20 cellular contexts compared by ENCODE assay signal in the genomic region with DNA sequence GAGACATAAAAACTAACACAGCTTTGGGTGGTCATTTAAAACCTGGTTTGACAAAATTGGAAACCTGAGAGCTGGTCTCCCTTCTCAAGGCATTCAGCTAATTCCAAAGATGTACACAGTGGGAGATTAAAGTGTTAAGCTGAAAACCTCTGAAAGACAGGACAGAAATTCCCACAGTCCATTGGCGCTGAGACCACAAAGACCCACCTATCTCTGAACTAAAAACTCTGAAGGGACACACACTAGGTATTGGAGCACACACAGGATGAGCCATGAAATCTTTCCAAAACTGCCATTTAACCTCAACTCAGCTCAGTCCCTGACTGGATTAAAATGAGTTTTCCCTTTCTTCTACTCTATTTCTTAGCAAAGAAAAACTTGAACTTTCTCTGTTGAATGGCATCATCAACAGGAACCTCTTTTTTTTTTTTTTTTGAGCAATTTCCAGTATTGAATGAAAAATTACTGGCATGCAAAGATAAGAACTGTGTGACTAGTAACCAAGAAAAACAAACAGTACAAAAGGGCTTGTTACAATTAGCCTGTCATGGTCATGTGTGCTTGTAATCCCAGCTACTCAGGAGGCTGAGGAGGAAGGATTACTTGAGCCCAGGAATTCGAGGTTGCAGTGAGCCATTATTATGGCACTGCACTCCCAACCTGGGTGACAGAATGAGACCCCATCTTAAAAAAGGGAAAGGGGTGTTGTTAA.
DNase-seq lines count a peak whose midpoint lies in the region; ATAC-seq, FAIRE-seq and TF ChIP-seq lines count a peak whose summit lies in the region.
"Had no signal": no experiment of that assay in that cellular context is flagged by ENCODE, and none has a peak within 500 bp of the region (broad histone marks: within the 10 kb centered on the region; RNA-seq: fewer than 3 reads in every experiment).

No MANE protein-coding gene starts in this region.

- H3K4me3 ChIP-seq in mammary epithelial cell (replicated peaks in 1 of 3; ENCODE audit: insufficient read depth in 1 of 3, low read depth in 2 of 3, low read length in 3 of 3) = no peak overlapping the region
- no peak overlapping the region for H3K4me3 ChIP-seq in brain microvascular endothelial cell (ENCODE audit: low read depth, low read length)
- no peak overlapping the region for H3K4me3 ChIP-seq in upper lobe of left lung
- H3K4me3 ChIP-seq: PC-9 had no signal

- POLR2A ChIA-PET in MCF 10A (lab: Yijun Ruan, JAX) = no interaction called here

- H2AFZ ChIP-seq in mammary epithelial cell (ENCODE audit: low read depth, low read length) = no peak overlapping the region
- H2AFZ ChIP-seq: PC-9 had no signal

- H3K27me3 ChIP-seq in mammary epithelial cell (ENCODE audit: insufficient read depth, low read length) = peaks cover 2% of the 10 kb centered on the region
- no peaks in the 10 kb centered on the region for H3K27me3 ChIP-seq in brain microvascular endothelial cell (replicated peaks)
- no peaks in the 10 kb centered on the region for H3K27me3 ChIP-seq in upper lobe of left lung

- dilution Hi-C loops in mammary epithelial cell (cut with HindIII; ENCODE audit: low sequenced_read_pairs) = no loop called here

- H3K36me3 Mint-ChIP-seq in MCF 10A (ENCODE audit: insufficient read depth, unreplicated experiment) = no peaks in the 10 kb centered on the region
- no peaks in the 10 kb centered on the region for H3K36me3 Mint-ChIP-seq in type B pancreatic cell

- no peaks in the 10 kb centered on the region for H3K36me3 ChIP-seq in mammary epithelial cell (ENCODE audit: insufficient read depth, low read length)
- no peaks in the 10 kb centered on the region for H3K36me3 ChIP-seq in brain microvascular endothelial cell (replicated peaks)
- H3K36me3 ChIP-seq in upper lobe of left lung = no peaks in the 10 kb centered on the region
- H3K36me3 ChIP-seq: WERI-Rb-1 had no signal

- H4K20me1 ChIP-seq in mammary epithelial cell (ENCODE audit: insufficient read depth, low read length) = no peaks in the 10 kb centered on the region

- in situ Hi-C loops in mammary epithelial cell (cut with MboI; ENCODE audit: low sequenced_read_pairs in 2 of 2) = no loop called here
- in situ Hi-C loops in brain microvascular endothelial cell (cut with HindIII; ENCODE audit: low pct_ligation_motif_present, low sequenced_read_pairs) = no loop called here

- peaks cover 7% of the 10 kb centered on the region for H3K9me3 Mint-ChIP-seq in MCF 10A (ENCODE audit: unreplicated experiment)
- H3K9me3 Mint-ChIP-seq in type B pancreatic cell = no peaks in the 10 kb centered on the region

- no peak overlapping the region for H3K27ac ChIP-seq in mammary epithelial cell (ENCODE audit: insufficient read depth, low read depth, low read length)
- peak overlapping the region; percentile 22 for H3K27ac ChIP-seq in brain microvascular endothelial cell
- H3K27ac ChIP-seq in upper lobe of left lung = no peak overlapping the region
- H3K27ac ChIP-seq: PC-9, WERI-Rb-1 had no signal

- FAIRE-seq in H54 (lab: Jason Lieb, UNC) = no peak
- FAIRE-seq: A204.1, G401.6 had no signal

- no peak overlapping the region for H3K9ac ChIP-seq in mammary epithelial cell (ENCODE audit: insufficient read depth, low read length)

- no peak for TF ChIP-seq POLR2A in H54 (IDR thresholded peaks at IDR 0.05; ENCODE audit: low read depth, low read length)
- TF ChIP-seq POLR2A in upper lobe of left lung (IDR thresholded peaks at IDR 0.05) = no peak

- H3K4me1 Mint-ChIP-seq in MCF 10A (ENCODE audit: insufficient read depth, unreplicated experiment) (no peaks in the 10 kb centered on the region), type B pancreatic cell (ENCODE audit: unreplicated experiment) (no peaks in the 10 kb centered on the region)

- CTCF ChIA-PET in mammary epithelial cell (lab: Charles Lee; ENCODE audit: low non-redundant PET) (interaction anchor here (0.7 kb wide), 1 partner anchor 12 kb away, joined by 11 read pairs; no protein-coding TSS in a partner anchor), MCF 10A (lab: Yijun Ruan, JAX) (interaction anchor here (0.6 to 0.8 kb wide), 2 partner anchors 11 to 987 kb away, joined by 5 to 6 read pairs; no protein-coding TSS in a partner anchor)

- TF ChIP-seq CTCF in mammary epithelial cell (conservative IDR thresholded peaks at IDR 0.05 in 1 of 2, IDR thresholded peaks at IDR 0.05 in 1 of 2; ENCODE audit: extremely low read depth in 1 of 2, insufficient read depth in 1 of 2, low read depth in 1 of 2, low read length in 2 of 2) (no peak), MCF 10A (IDR thresholded peaks at IDR 0.05; ENCODE audit: unreplicated experiment) (no peak), brain microvascular endothelial cell (IDR thresholded peaks at IDR 0.05; ENCODE audit: low read depth, low read length, missing control alignments) (no peak), type B pancreatic cell (conservative IDR thresholded peaks at IDR 0.05) (no peak), upper lobe of left lung (IDR thresholded peaks at IDR 0.05) (no peak)

- H3K79me2 ChIP-seq in mammary epithelial cell (ENCODE audit: insufficient read depth, low read length) = no peaks in the 10 kb centered on the region

- H3K27ac Mint-ChIP-seq in MCF 10A (ENCODE audit: low read depth, unreplicated experiment) = no peak overlapping the region
- H3K27ac Mint-ChIP-seq in type B pancreatic cell = peak overlapping the region; percentile 27
- H3K27ac Mint-ChIP-seq: CD4-positive, alpha-beta T cell; memory B cell had no signal

- DNase-seq in mammary epithelial cell = peak; percentile 17
- no peak for DNase-seq in MCF 10A (ENCODE audit: unreplicated experiment)
- peak; percentile 55 for DNase-seq in brain microvascular endothelial cell
- DNase-seq in hepatic stellate cell (ENCODE audit: low spot score) = peak; percentile 50
- no peak for DNase-seq in type B pancreatic cell (ENCODE audit: extremely low spot score, unreplicated experiment)
- DNase-seq in H54 (ENCODE audit: insufficient read length, low spot score) = no peak
- DNase-seq in NCI-H2196 (lab: John Stamatoyannopoulos, UW; ENCODE audit: unreplicated experiment) = no peak
- DNase-seq in upper lobe of left lung = no peak
- DNase-seq: activated gamma-delta T cell; CD4-positive, alpha-beta T cell; NCI-H1417; NCI-H510A; PC-9; stimulated activated CD4-positive, alpha-beta T cell treated with anti-CD3 and anti-CD28 coated beads, Interleukin-4, amount 100 ng/mL, for 24 hours; WERI-Rb-1 had no signal

- H3K27me3 Mint-ChIP-seq in MCF 10A (ENCODE audit: insufficient read depth, unreplicated experiment) (no peaks in the 10 kb centered on the region), type B pancreatic cell (no peaks in the 10 kb centered on the region)
- H3K27me3 Mint-ChIP-seq: CD4-positive, alpha-beta T cell had no signal

- no peak overlapping the region for H3K4me2 ChIP-seq in mammary epithelial cell (ENCODE audit: insufficient read depth, low read depth, low read length)
- H3K4me2 ChIP-seq: PC-9 had no signal

- intact Hi-C loops in mammary epithelial cell (cut with micrococcal nuclease) = no loop called here
- intact Hi-C loops in MCF 10A (cut with micrococcal nuclease) = no loop called here

- no peak for ATAC-seq in upper lobe of left lung (ENCODE audit: low FRiP score in 2 of 2)

- H3K4me3 Mint-ChIP-seq in MCF 10A (ENCODE audit: unreplicated experiment) (no peak overlapping the region), type B pancreatic cell (no peak overlapping the region)
- H3K4me3 Mint-ChIP-seq: CD4-positive, alpha-beta T cell; IgD-negative memory B cell; memory B cell; neural crest cell had no signal

- H3K9me3 ChIP-seq in mammary epithelial cell (replicated peaks; ENCODE audit: insufficient read depth, low read length) (no peaks in the 10 kb centered on the region), upper lobe of left lung (no peaks in the 10 kb centered on the region)

- TF ChIP-seq EP300 in upper lobe of left lung (IDR thresholded peaks at IDR 0.05) = no peak

- H3K4me1 ChIP-seq in mammary epithelial cell (ENCODE audit: insufficient read depth, low read length) = no peaks in the 10 kb centered on the region
- H3K4me1 ChIP-seq in upper lobe of left lung = no peaks in the 10 kb centered on the region

- 29% methylated on average over 2 of the region's 2 CpGs for WGBS in mammary epithelial cell (ENCODE audit: low coverage, missing lambda C conversion rate)
- 49 to 54% methylated on average over 2 of the region's 2 CpGs for WGBS in upper lobe of left lung, 2 donors

- BruUV-seq in mammary epithelial cell (replicated peaks; lab: Mats Ljungman, UMichigan) = no TSS peak
- BruUV-seq in MCF 10A (replicated peaks; lab: Mats Ljungman, UMichigan) = no TSS peak

Comparison
In these comparisons a context has a peak if more than half of its experiments do, and no peak if none do; other contexts are left out.
1. DNase-seq: peak in mammary epithelial cell (single experiment), brain microvascular endothelial cell (single experiment) and hepatic stellate cell (single experiment); none in MCF 10A (single experiment), type B pancreatic cell (single experiment), H54 (single experiment), NCI-H2196 (single experiment) and upper lobe of left lung (0 of 2).